ENCODE assay signal across 18 cellular contexts in genomic region chr2:166572958-166573357, GRCh38.
"Had no signal": no experiment of that assay in that cellular context is flagged by ENCODE, and none has a peak within 500 bp of the region (broad histone marks: within the 10 kb centered on the region; RNA-seq: fewer than 3 reads in every experiment).

No MANE protein-coding gene starts in this region.

- H3K27ac ChIP-seq: parathyroid adenoma, thyroid gland had no signal

- ATAC-seq: effector memory CD8-positive, alpha-beta T cell; left ventricle myocardium superior; stimulated activated naive B cell treated with anti-CD40 and anti-IgM and Interleukin-4, amounts not matched to agents 10 μg/mL and 1 μg/mL and 100 μg/mL, for 72 hours had no signal

- H3K27me3 ChIP-seq: thyroid gland had no signal

- H3K27ac Mint-ChIP-seq: activated naive CD8-positive, alpha-beta T cell; dendritic cell treated with granulocyte-macrophage colony-stimulating factor and Interleukin-4, amounts not matched to agents 40 ng/mL and 50 ng/mL, for 4 days; effector memory CD8-positive, alpha-beta T cell; stimulated activated naive B cell treated with anti-CD40 and anti-IgM and Interleukin-4, amounts not matched to agents 10 μg/mL and 1 μg/mL and 100 μg/mL, for 72 hours had no signal

- H3K9ac ChIP-seq: parathyroid adenoma had no signal

- H3K79me2 ChIP-seq: parathyroid adenoma had no signal

- H3K36me3 ChIP-seq: thyroid gland had no signal

- H3K9me3 Mint-ChIP-seq: brain; dendritic cell treated with granulocyte-macrophage colony-stimulating factor and Interleukin-4, amounts not matched to agents 40 ng/mL and 50 ng/mL, for 4 days had no signal

- H3K4me3 Mint-ChIP-seq: activated naive CD8-positive, alpha-beta T cell; central memory CD8-positive, alpha-beta T cell; dendritic cell treated with granulocyte-macrophage colony-stimulating factor and Interleukin-4, amounts not matched to agents 40 ng/mL and 50 ng/mL, for 4 days; effector memory CD8-positive, alpha-beta T cell; nephron; stimulated activated naive B cell treated with anti-CD40 and anti-IgM and Interleukin-4, amounts not matched to agents 10 μg/mL and 1 μg/mL and 100 μg/mL, for 72 hours had no signal

- H2AFZ ChIP-seq: parathyroid adenoma had no signal

- H3K27me3 Mint-ChIP-seq: brain; central memory CD8-positive, alpha-beta T cell; dendritic cell treated with granulocyte-macrophage colony-stimulating factor and Interleukin-4, amounts not matched to agents 40 ng/mL and 50 ng/mL, for 4 days; effector memory CD8-positive, alpha-beta T cell; stimulated activated naive B cell treated with anti-CD40 and anti-IgM and Interleukin-4, amounts not matched to agents 10 μg/mL and 1 μg/mL and 100 μg/mL, for 72 hours had no signal

- H3K4me1 Mint-ChIP-seq: central memory CD8-positive, alpha-beta T cell; stimulated activated naive B cell treated with anti-CD40 and anti-IgM and Interleukin-4, amounts not matched to agents 10 μg/mL and 1 μg/mL and 100 μg/mL, for 72 hours had no signal

- DNase-seq: activated CD4-positive, alpha-beta T cell treated with anti-CD3 and anti-CD28 coated beads, Interleukin-2, amount 50 U/mL, for 1 hour; activated CD8-positive, alpha-beta memory T cell treated with anti-CD3 and anti-CD28 coated beads for 24 hours; activated gamma-delta T cell treated with Interleukin-2 at 50 U/mL for 16 hours; amygdala; effector memory CD8-positive, alpha-beta T cell; hippocampal formation; left ventricle myocardium superior; stimulated activated CD4-positive, alpha-beta T cell treated with anti-CD3 and anti-CD28 coated beads, Interleukin-15, amount 100 ng/mL, for 24 hours; stimulated activated CD4-positive, alpha-beta T cell treated with anti-CD3 and anti-CD28 coated beads, Interleukin-4, amount 100 ng/mL, for 1 hour; stimulated activated naive B cell treated with anti-CD40 and anti-IgM and Interleukin-4, amounts not matched to agents 10 μg/mL and 1 μg/mL and 100 μg/mL, for 72 hours; SW 1271; thyroid gland had no signal

- H3K9me3 ChIP-seq: thyroid gland had no signal

- H3K4me1 ChIP-seq: parathyroid adenoma, thyroid gland had no signal

- H3K36me3 Mint-ChIP-seq: activated naive CD8-positive, alpha-beta T cell; brain; stimulated activated naive B cell treated with anti-CD40 and anti-IgM and Interleukin-4, amounts not matched to agents 10 μg/mL and 1 μg/mL and 100 μg/mL, for 72 hours had no signal

- H3K4me3 ChIP-seq: thyroid gland had no signal
